In genomic region chr6:1178590-1178989, GRCh38 we compare ENCODE assay signal across 17 cellular contexts.
DNase-seq lines count a peak whose midpoint lies in the region; ATAC-seq and TF ChIP-seq lines count a peak whose summit lies in the region.
"Had no signal": no experiment of that assay in that cellular context is flagged by ENCODE, and none has a peak within 500 bp of the region (broad histone marks: within the 10 kb centered on the region; RNA-seq: fewer than 3 reads in every experiment).

No MANE protein-coding gene starts in this region.

- TF ChIP-seq CTCF in right lobe of liver (IDR thresholded peaks at IDR 0.05), result no peak
- TF ChIP-seq CTCF in upper lobe of right lung (IDR thresholded peaks at IDR 0.05), result no peak

- H3K27me3 ChIP-seq in right lobe of liver (no peaks in the 10 kb centered on the region), upper lobe of right lung (no peaks in the 10 kb centered on the region)
- H3K27me3 ChIP-seq: BLaER1 had no signal

- peaks cover 0 to 14% (median 0%) of the 10 kb centered on the region in 4 donors for H3K4me1 ChIP-seq in right lobe of liver
- H3K4me1 ChIP-seq in upper lobe of right lung, result no peaks in the 10 kb centered on the region
- H3K4me1 ChIP-seq: BLaER1, HAP-1 had no signal

- no peaks in the 10 kb centered on the region for H3K9me3 ChIP-seq in right lobe of liver
- no peaks in the 10 kb centered on the region for H3K9me3 ChIP-seq in upper lobe of right lung
- H3K9me3 ChIP-seq: BLaER1, HAP-1 had no signal

- DNase-seq in HuH-7 (ENCODE audit: low spot score) (peak; percentile 26), left lobe of liver (ENCODE audit: low spot score) (no peak), right lobe of liver (no peak), upper lobe of right lung (no peak), C1 segment of cervical spinal cord (lab: John Stamatoyannopoulos, UW) (no peak)
- DNase-seq: CD4-positive, alpha-beta T cell; CD8-positive, alpha-beta memory T cell; DMS 273 treated with DMSO at 0.1 percent for 48 hours; DMS79; EL; GDM1; GOT3 had no signal

- H3K36me3 ChIP-seq in right lobe of liver (no peaks in the 10 kb centered on the region), upper lobe of right lung (no peaks in the 10 kb centered on the region)
- H3K36me3 ChIP-seq: BLaER1, HAP-1 had no signal

- intact Hi-C loops in right lobe of liver (cut with DNase I), result no loop called here
- intact Hi-C loops in upper lobe of right lung (cut with DNase I), result no loop called here

- TF ChIP-seq POLR2A in right lobe of liver (IDR thresholded peaks at IDR 0.05) (no peak), GM18505 (IDR thresholded peaks at IDR 0.05; ENCODE audit: borderline replicate concordance, extremely low read depth, insufficient read depth, insufficient read length) (no peak)

- H3K27ac ChIP-seq in right lobe of liver (no peak overlapping the region), upper lobe of right lung (no peak overlapping the region)
- H3K27ac ChIP-seq: BLaER1 had no signal

- H3K4me3 ChIP-seq in right lobe of liver (no peak overlapping the region), upper lobe of right lung (no peak overlapping the region)
- H3K4me3 ChIP-seq: BLaER1, GM12878, HAP-1 had no signal

- ATAC-seq in left lobe of liver, result peak; percentile 23
- peak in 3 of 4 donors; percentile 28 to 55 (median 31) for ATAC-seq in right lobe of liver
- ATAC-seq in upper lobe of right lung, result peak; percentile 77
- no peak for ATAC-seq in GM19452 (IDR thresholded peaks at IDR 0.05; ENCODE audit: unreplicated experiment)
- no peak for ATAC-seq in GM18505 (IDR thresholded peaks at IDR 0.05; ENCODE audit: unreplicated experiment)
- ATAC-seq: GM12878 had no signal

- WGBS in right lobe of liver (ENCODE audit: insufficient coverage, low coverage, low lambda C conversion rate, missing lambda C conversion rate), result 63% methylated on average over 2 of the region's 3 CpGs

Comparison
In these comparisons a context has a peak if more than half of its experiments do, and no peak if none do; other contexts are left out.
1. ATAC-seq: peak in left lobe of liver (single experiment), right lobe of liver (3 of 4) and upper lobe of right lung (single experiment); none in GM19452 (single experiment) and GM18505 (single experiment).